Comparison of ENCODE assay signal across 8 cellular contexts in the genomic region with DNA sequence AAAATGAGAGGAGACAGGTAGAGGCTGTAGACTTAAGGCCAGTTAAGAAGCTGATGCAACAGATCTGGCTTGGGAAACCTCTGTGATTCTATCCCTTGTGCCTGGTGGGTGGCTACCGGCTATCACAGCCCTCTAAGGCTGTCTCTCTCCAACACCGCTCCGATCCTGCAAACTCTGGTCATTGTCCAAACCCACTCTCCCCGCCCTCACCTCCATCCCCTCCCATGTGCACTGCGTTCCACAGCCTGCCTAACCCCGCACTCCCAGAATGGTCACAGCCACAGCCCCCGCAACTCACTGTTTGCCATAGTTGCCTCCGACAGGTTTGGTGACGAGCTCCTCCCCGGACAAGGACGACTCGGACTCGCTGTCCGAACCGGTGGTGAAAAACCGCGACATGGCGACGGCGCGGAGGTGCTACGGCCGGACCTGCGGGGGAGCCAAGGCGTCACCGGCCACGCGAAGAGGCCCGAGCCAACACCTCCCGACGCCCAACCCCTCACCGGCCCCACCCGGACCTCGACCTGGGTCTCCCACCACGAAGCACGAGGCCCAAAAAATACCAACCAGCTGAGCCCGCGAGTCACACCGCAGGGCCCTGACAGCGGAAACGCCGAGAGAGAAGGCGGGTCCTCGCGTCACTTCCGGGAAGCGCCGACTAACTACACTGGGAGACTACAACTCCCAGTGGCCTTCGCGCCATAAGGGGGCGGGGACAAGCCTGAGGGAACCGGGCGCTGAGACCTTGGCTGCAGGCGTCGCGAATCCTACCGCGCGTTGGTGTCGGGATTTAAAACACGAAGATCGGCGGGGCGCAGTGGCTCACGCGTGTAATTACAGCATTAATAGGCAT. TPM values are rescaled to one million over a fixed set of nuclear protein-coding genes. Genes with fewer than 3 reads are reported as not detected.
DNase-seq lines count a peak whose midpoint lies in the region; ATAC-seq and TF ChIP-seq lines count a peak whose summit lies in the region.
"Not testable (repeated sequence)": the region's sequence is repeated elsewhere in the genome, so short reads cannot be mapped to it uniquely, and the experiment has no call there.

A gene with protein sequence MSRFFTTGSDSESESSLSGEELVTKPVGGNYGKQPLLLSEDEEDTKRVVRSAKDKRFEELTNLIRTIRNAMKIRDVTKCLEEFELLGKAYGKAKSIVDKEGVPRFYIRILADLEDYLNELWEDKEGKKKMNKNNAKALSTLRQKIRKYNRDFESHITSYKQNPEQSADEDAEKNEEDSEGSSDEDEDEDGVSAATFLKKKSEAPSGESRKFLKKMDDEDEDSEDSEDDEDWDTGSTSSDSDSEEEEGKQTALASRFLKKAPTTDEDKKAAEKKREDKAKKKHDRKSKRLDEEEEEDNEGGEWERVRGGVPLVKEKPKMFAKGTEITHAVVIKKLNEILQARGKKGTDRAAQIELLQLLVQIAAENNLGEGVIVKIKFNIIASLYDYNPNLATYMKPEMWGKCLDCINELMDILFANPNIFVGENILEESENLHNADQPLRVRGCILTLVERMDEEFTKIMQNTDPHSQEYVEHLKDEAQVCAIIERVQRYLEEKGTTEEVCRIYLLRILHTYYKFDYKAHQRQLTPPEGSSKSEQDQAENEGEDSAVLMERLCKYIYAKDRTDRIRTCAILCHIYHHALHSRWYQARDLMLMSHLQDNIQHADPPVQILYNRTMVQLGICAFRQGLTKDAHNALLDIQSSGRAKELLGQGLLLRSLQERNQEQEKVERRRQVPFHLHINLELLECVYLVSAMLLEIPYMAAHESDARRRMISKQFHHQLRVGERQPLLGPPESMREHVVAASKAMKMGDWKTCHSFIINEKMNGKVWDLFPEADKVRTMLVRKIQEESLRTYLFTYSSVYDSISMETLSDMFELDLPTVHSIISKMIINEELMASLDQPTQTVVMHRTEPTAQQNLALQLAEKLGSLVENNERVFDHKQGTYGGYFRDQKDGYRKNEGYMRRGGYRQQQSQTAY (minus strand): TSS at position 622 of the 853 bp plus-strand sequence. CDS start 223 bp downstream, at position 399.

- peak within 1 kb of the TSS; percentile 79 for H3K4me3 Mint-ChIP-seq in activated CD4-positive, alpha-beta T cell treated with anti-CD3 and anti-CD28 coated beads, Interleukin-2, amount 10 ng/mL, durations not matched to agents 7 days and 5 days

- H3K9me3 Mint-ChIP-seq in activated CD4-positive, alpha-beta T cell treated with anti-CD3 and anti-CD28 coated beads, Interleukin-2, amount 10 ng/mL, durations not matched to agents 7 days and 5 days: not testable (repeated sequence)

- POLR2A ChIA-PET in activated CD4-positive, alpha-beta T cell treated with anti-CD3 and anti-CD28 coated beads, Interleukin-2, amount 10 ng/mL, durations not matched to agents 7 days and 5 days (lab: Charles Lee): not testable (repeated sequence)

- not testable (repeated sequence) for TF ChIP-seq CTCF in AG10803 (conservative IDR thresholded peaks at IDR 0.05; ENCODE audit: low read length); dorsolateral prefrontal cortex (IDR thresholded peaks at IDR 0.05 in 54 of 56, conservative IDR thresholded peaks at IDR 0.05 in 2 of 56; ENCODE audit: low read depth in 1 of 56, partially characterized antibody in 56 of 56); kidney epithelial cell (IDR thresholded peaks at IDR 0.05; ENCODE audit: insufficient read depth, low read length, poor library complexity, severe bottlenecking)

- not testable (repeated sequence) for DNase-seq in AG10803 (ENCODE audit: low read depth); HT1080 (ENCODE audit: low read depth); activated CD4-positive, alpha-beta T cell treated with anti-CD3 and anti-CD28 coated beads, Interleukin-2, amount 10 ng/mL, durations not matched to agents 7 days and 5 days; dorsolateral prefrontal cortex; kidney epithelial cell (ENCODE audit: low read depth); renal cortical epithelial cell (ENCODE audit: low read depth)

- H3K36me3 Mint-ChIP-seq in activated CD4-positive, alpha-beta T cell treated with anti-CD3 and anti-CD28 coated beads, Interleukin-2, amount 10 ng/mL, durations not matched to agents 7 days and 5 days (ENCODE audit: low read depth): not testable (repeated sequence)

- not testable (repeated sequence) for H3K36me3 ChIP-seq in kidney epithelial cell (ENCODE audit: control insufficient read depth, insufficient read depth, low read length)

- H3K27me3 ChIP-seq in dorsolateral prefrontal cortex; kidney epithelial cell (ENCODE audit: control insufficient read depth, insufficient read depth, low read length): not testable (repeated sequence)

- not testable (repeated sequence) for H3K27ac ChIP-seq in dorsolateral prefrontal cortex

- CTCF ChIA-PET in activated CD4-positive, alpha-beta T cell treated with anti-CD3 and anti-CD28 coated beads, Interleukin-2, amount 10 ng/mL, durations not matched to agents 7 days and 5 days (lab: Charles Lee): not testable (repeated sequence)

- H3K27me3 Mint-ChIP-seq in activated CD4-positive, alpha-beta T cell treated with anti-CD3 and anti-CD28 coated beads, Interleukin-2, amount 10 ng/mL, durations not matched to agents 7 days and 5 days: not testable (repeated sequence)

- H3K27ac Mint-ChIP-seq in activated CD4-positive, alpha-beta T cell treated with anti-CD3 and anti-CD28 coated beads, Interleukin-2, amount 10 ng/mL, durations not matched to agents 7 days and 5 days: peak within 1 kb of the TSS; percentile 83

- H3K4me3 ChIP-seq in AG10803 (ENCODE audit: low read length): peak within 1 kb of the TSS; percentile 53
- peak within 1 kb of the TSS in 33 of 59 donors; percentile 23 to 56 (median 40) for H3K4me3 ChIP-seq in dorsolateral prefrontal cortex
- peak within 1 kb of the TSS; percentile 45 for H3K4me3 ChIP-seq in kidney epithelial cell (ENCODE audit: low read depth, low read length)

- intact Hi-C loops in dorsolateral prefrontal cortex (cut with DNase I): not testable (repeated sequence)

- H3K4me1 Mint-ChIP-seq in activated CD4-positive, alpha-beta T cell treated with anti-CD3 and anti-CD28 coated beads, Interleukin-2, amount 10 ng/mL, durations not matched to agents 7 days and 5 days: not testable (repeated sequence)

- ATAC-seq in GM19025 (IDR thresholded peaks at IDR 0.05; ENCODE audit: low read depth, unreplicated experiment) (peak; percentile 98), HG02642 (IDR thresholded peaks at IDR 0.05; ENCODE audit: poor library complexity, unreplicated experiment) (peak; percentile 99)

RNA-seq across cellular contexts. Expression of the gene that starts here (rescaled TPM):
- total RNA-seq in HT1080 (2014; rRNA removed; shearing (Covaris generic)): 198 and 268 TPM in 2 replicates
- 99.2 and 114 TPM in 2 replicates for polyA plus RNA-seq in HT1080 (2015; cell fraction: cytosol; rRNA removed)
- polyA plus RNA-seq in HT1080 (2015; cell fraction: nucleus; rRNA removed): 159 and 169 TPM in 2 replicates
- total RNA-seq in activated CD4-positive, alpha-beta T cell treated with anti-CD3 and anti-CD28 coated beads, Interleukin-2, amount 10 ng/mL, durations not matched to agents 7 days and 5 days: 100 to 1,000 TPM in 1 of 2 experiments, 10 to 100 TPM in 1; 84.0 to 101 TPM
- total RNA-seq in dorsolateral prefrontal cortex (100 to 1,000 TPM in 41 of 120 experiments, 10 to 100 TPM in 78, not detected in 1; 11.8 to 156 (median 91.3) TPM), kidney epithelial cell (180 and 310 TPM in 2 replicates), renal cortical epithelial cell (94.5 and 215 TPM in 2 replicates)
